ENCODE assay signal across 19 cellular contexts in the genomic region with DNA sequence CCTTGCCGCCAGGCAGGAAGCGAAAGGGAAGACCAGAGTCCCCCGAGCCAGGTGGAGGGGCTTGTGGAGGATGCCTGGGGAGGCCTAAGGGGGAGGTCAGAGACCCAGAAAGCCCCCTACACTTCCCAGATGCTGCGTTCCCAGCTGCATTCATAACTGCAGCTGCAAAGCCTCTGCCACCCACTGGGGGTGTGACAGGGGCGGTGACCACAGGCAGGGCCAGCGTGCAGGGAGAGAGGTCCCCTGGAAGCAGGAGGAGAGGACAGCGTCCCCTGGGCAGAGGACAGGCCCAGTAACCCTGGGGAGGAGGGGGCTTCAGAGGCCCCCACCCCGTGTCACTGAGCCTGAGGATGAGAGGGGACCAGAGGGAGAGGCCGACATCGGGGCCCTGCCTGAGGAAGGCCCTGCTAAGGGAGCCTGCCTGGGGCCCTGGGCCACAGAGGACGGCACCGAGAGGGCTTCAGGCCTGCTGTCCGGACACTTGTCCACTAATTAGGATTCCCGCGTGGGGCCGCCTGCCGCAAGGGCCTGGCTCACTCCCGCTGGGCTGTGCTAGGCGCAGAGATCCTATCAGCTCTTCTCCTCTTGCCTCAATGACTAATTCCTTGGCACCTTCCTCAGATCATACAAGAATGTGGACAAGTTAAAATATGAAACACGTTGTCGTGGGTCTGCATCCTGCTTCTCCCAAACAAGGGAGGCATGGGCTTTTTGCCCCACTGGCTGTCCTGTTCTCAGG. TPM values are rescaled to one million over a fixed set of nuclear protein-coding genes. Genes with fewer than 3 reads are reported as not detected.
A peak's percentile ranks its signal among the peaks of the same experiment; 100 is the strongest.
DNase-seq lines count a peak whose midpoint lies in the region; ATAC-seq and TF ChIP-seq lines count a peak whose summit lies in the region.
"Had no signal": no experiment of that assay in that cellular context is flagged by ENCODE, and none has a peak within 500 bp of the region (broad histone marks: within the 10 kb centered on the region; RNA-seq: fewer than 3 reads in every experiment).

No MANE protein-coding gene starts in this region.

- H2BK15ac ChIP-seq in neuronal stem cell (ENCODE audit: low read length): peak overlapping the region; percentile 91

- TF ChIP-seq POLR2A in GM18505 (IDR thresholded peaks at IDR 0.05; ENCODE audit: borderline replicate concordance, extremely low read depth, insufficient read depth, insufficient read length) (no peak), gastroesophageal sphincter (IDR thresholded peaks at IDR 0.05) (no peak)

- H4K20me1 ChIP-seq in BLaER1 treated with 17β-estradiol and CSF1 and Interleukin-3, amounts not matched to agents 10 nM and 100 nM: peaks cover 0 to 16% (median 0%) of the 10 kb centered on the region in 11 experiments; a peak in 5 of 22 replicates

- H2BK5ac ChIP-seq in neuronal stem cell (ENCODE audit: low read length): peak overlapping the region; percentile 75

- H3K36me3 ChIP-seq in BLaER1 treated with 17β-estradiol and CSF1 and Interleukin-3, amounts not matched to agents 10 nM and 100 nM: no peaks in the 10 kb centered on the region
- no peaks in the 10 kb centered on the region for H3K36me3 ChIP-seq in neuronal stem cell (replicated peaks in 1 of 2; ENCODE audit: control insufficient read depth in 2 of 2, insufficient read depth in 2 of 2, low read length in 2 of 2)
- no peaks in the 10 kb centered on the region for H3K36me3 ChIP-seq in gastroesophageal sphincter
- H3K36me3 ChIP-seq: cardiac muscle cell, Peyer's patch, stomach had no signal

- no peak for TF ChIP-seq EP300 in gastroesophageal sphincter (IDR thresholded peaks at IDR 0.05)

- peak overlapping the region; percentile 20 for H2AFZ ChIP-seq in neuronal stem cell (ENCODE audit: low read length)

- H3K4ac ChIP-seq in neuronal stem cell (ENCODE audit: low read length): no peak overlapping the region

- no peak for ATAC-seq in GM18505 (IDR thresholded peaks at IDR 0.05; ENCODE audit: unreplicated experiment)
- no peak for ATAC-seq in gastroesophageal sphincter

- no peak overlapping the region for H4K91ac ChIP-seq in neuronal stem cell (ENCODE audit: low read depth, low read length, poor library complexity)

- 0 out of 20 replicates have a peak overlapping the region, but pooled peaks of 1 of the 10 experiments have one; percentile 11 for H3K4me3 ChIP-seq in BLaER1 treated with 17β-estradiol and CSF1 and Interleukin-3, amounts not matched to agents 10 nM and 100 nM
- no peak overlapping the region for H3K4me3 ChIP-seq in LNCaP clone FGC (ENCODE audit: low read depth, low read length)
- no peak overlapping the region for H3K4me3 ChIP-seq in neuronal stem cell (ENCODE audit: low read length in 2 of 2)
- no peak overlapping the region for H3K4me3 ChIP-seq in gastroesophageal sphincter
- H3K4me3 ChIP-seq: cardiac muscle cell, Peyer's patch, stomach had no signal

- peak overlapping the region; percentile 85 for H3K23ac ChIP-seq in neuronal stem cell (ENCODE audit: low read depth, low read length, poor library complexity)

- H2AK5ac ChIP-seq in neuronal stem cell (ENCODE audit: low read depth, low read length): peak overlapping the region; percentile 94

- peak overlapping the region; percentile 41 for H2BK12ac ChIP-seq in neuronal stem cell (ENCODE audit: low read length)

- no peak overlapping the region for H2BK120ac ChIP-seq in neuronal stem cell (ENCODE audit: low read depth, low read length)

- peaks cover 24 to 58% (median 48%) of the 10 kb centered on the region in 10 experiments for H3K4me1 ChIP-seq in BLaER1 treated with 17β-estradiol and CSF1 and Interleukin-3, amounts not matched to agents 10 nM and 100 nM
- H3K4me1 ChIP-seq in neuronal stem cell (ENCODE audit: control insufficient read depth in 2 of 2, insufficient read depth in 1 of 2, low read depth in 1 of 2, low read length in 2 of 2): peaks cover 11 to 17% of the 10 kb centered on the region in 2 donors
- no peaks in the 10 kb centered on the region for H3K4me1 ChIP-seq in gastroesophageal sphincter
- H3K4me1 ChIP-seq: Peyer's patch, stomach had no signal

- no CpG with 5 or more reads among the region's 21 CpGs for WGBS in neuronal stem cell (ENCODE audit: extremely low coverage in 2 of 2, insufficient read length in 2 of 2, insufficient replicate concordance in 1 of 2), 2 donors
- WGBS in gastroesophageal sphincter (ENCODE audit: low coverage in 1 of 2), 2 donors: 27 to 35% methylated on average over 3 to 11 of the region's 21 CpGs

- peak; percentile 34 for DNase-seq in LNCaP clone FGC (ENCODE audit: low read depth)
- DNase-seq in cerebellum (ENCODE audit: low spot score): peak; percentile 27
- DNase-seq in neuronal stem cell (ENCODE audit: low spot score): no peak
- DNase-seq in NCI-H2171 treated with DMSO at 0.1 percent for 48 hours (lab: John Stamatoyannopoulos, UW): no peak
- no peak for DNase-seq in NCI-H2029 treated with DMSO at 0.1 percent for 48 hours (lab: John Stamatoyannopoulos, UW)
- DNase-seq: activated CD4-positive, alpha-beta memory T cell treated with anti-CD3 and anti-CD28 coated beads for 36 hours; activated effector memory CD4-positive, alpha-beta T cell treated with anti-CD3 and anti-CD28 coated beads, Interleukin-2, amount 50 U/mL, for 16 hours; NCI-H345; Peyer's patch; stomach; T-helper 2 cell had no signal

- no peak overlapping the region for H3K14ac ChIP-seq in neuronal stem cell (ENCODE audit: low read length)

- H3K27me3 ChIP-seq in BLaER1 treated with 17β-estradiol and CSF1 and Interleukin-3, amounts not matched to agents 10 nM and 100 nM: peaks cover 12 to 54% (median 26%) of the 10 kb centered on the region in 11 experiments
- H3K27me3 ChIP-seq in neuronal stem cell (ENCODE audit: control insufficient read depth in 3 of 3, insufficient read depth in 3 of 3, low read depth in 1 of 3, low read length in 3 of 3): peaks cover 0 to 84% (median 10%) of the 10 kb centered on the region in 3 experiments
- H3K27me3 ChIP-seq in gastroesophageal sphincter: peaks cover 96% of the 10 kb centered on the region
- H3K27me3 ChIP-seq: cardiac muscle cell, Peyer's patch had no signal

- H3K27ac ChIP-seq in BLaER1 treated with 17β-estradiol and CSF1 and Interleukin-3, amounts not matched to agents 10 nM and 100 nM: peak overlapping the region in 5 of 11 experiments; percentile 1 to 50 (median 26); a peak in 5 of 22 replicates
- H3K27ac ChIP-seq in neuronal stem cell (replicated peaks; ENCODE audit: low read length) (peak overlapping the region; percentile 31), gastroesophageal sphincter (no peak overlapping the region)
- H3K27ac ChIP-seq: cardiac muscle cell, Peyer's patch, stomach had no signal

- peak overlapping the region in 10 of 11 experiments; percentile 8 to 64 (median 38); a peak in 13 of 22 replicates for H3K9ac ChIP-seq in BLaER1 treated with 17β-estradiol and CSF1 and Interleukin-3, amounts not matched to agents 10 nM and 100 nM
- H3K9ac ChIP-seq in neuronal stem cell (ENCODE audit: low read depth, low read length, poor library complexity): no peak overlapping the region

- peak overlapping the region; percentile 91 for H3K18ac ChIP-seq in neuronal stem cell (ENCODE audit: low read length)

- no peak for TF ChIP-seq CTCF in LNCaP clone FGC (IDR thresholded peaks at IDR 0.05; ENCODE audit: control insufficient read depth, extremely low read depth, insufficient read depth)
- TF ChIP-seq CTCF in gastroesophageal sphincter (IDR thresholded peaks at IDR 0.05): no peak

- H3K79me1 ChIP-seq in neuronal stem cell (ENCODE audit: low read depth, low read length): no peaks in the 10 kb centered on the region

- no peak overlapping the region for H4K8ac ChIP-seq in neuronal stem cell (ENCODE audit: low read depth, low read length)

- peak overlapping the region; percentile 70 to 96 (median 81) for H3K4me2 ChIP-seq in BLaER1 treated with 17β-estradiol and CSF1 and Interleukin-3, amounts not matched to agents 10 nM and 100 nM
- peak overlapping the region; percentile 11 for H3K4me2 ChIP-seq in neuronal stem cell (ENCODE audit: insufficient read depth, low read length, poor library complexity, severe bottlenecking)

- H3K9me3 ChIP-seq in BLaER1 treated with 17β-estradiol and CSF1 and Interleukin-3, amounts not matched to agents 10 nM and 100 nM (replicated peaks in 1 of 11): no peaks in the 10 kb centered on the region
- H3K9me3 ChIP-seq in neuronal stem cell (replicated peaks in 1 of 2; ENCODE audit: control insufficient read depth in 2 of 2, insufficient read depth in 1 of 2, low read depth in 1 of 2, low read length in 2 of 2) (no peaks in the 10 kb centered on the region), gastroesophageal sphincter (no peaks in the 10 kb centered on the region)
- H3K9me3 ChIP-seq: Peyer's patch, stomach had no signal

RNA-seq across cellular contexts. Expression of a gene that starts 49.1 kb away (rescaled TPM):
- total RNA-seq in cerebellum (not detected), gastroesophageal sphincter (not detected)
- polyA plus RNA-seq in neuronal stem cell (2013, experiment 1 of 2): not detected
- polyA plus RNA-seq in neuronal stem cell (2013, experiment 2 of 2): not detected
- total RNA-seq: activated CD4-positive, alpha-beta memory T cell treated with anti-CD3 and anti-CD28 coated beads for 36 hours; fibroblast of lung; LHCN-M2; mucosa of gallbladder; Peyer's patch; stomach had no signal
- polyA plus RNA-seq: CD14-positive monocyte, fibroblast of lung, stomach had no signal

RNA-seq across cellular contexts. Expression of a gene that starts 50.8 kb away (rescaled TPM):
- total RNA-seq in cerebellum (0.36 TPM), gastroesophageal sphincter (under 1 TPM in 2 of 4 donors, not detected in 2; 0.19 to 0.22 TPM)
- 0.18 TPM for polyA plus RNA-seq in neuronal stem cell (2013, experiment 1 of 2)
- polyA plus RNA-seq in neuronal stem cell (2013, experiment 2 of 2): 0.19 TPM
- total RNA-seq: cardiac muscle cell, fibroblast of lung had no signal
- polyA plus RNA-seq: fibroblast of lung had no signal

RNA-seq across cellular contexts. Expression of a gene that starts 53.3 kb away (rescaled TPM):
- total RNA-seq in cerebellum (13.2 TPM), gastroesophageal sphincter (10 to 100 TPM; 10.3 to 21.7 (median 14.5) TPM)
- polyA plus RNA-seq in neuronal stem cell (2013, experiment 1 of 2): 24.6 TPM
- polyA plus RNA-seq in neuronal stem cell (2013, experiment 2 of 2): 25.7 TPM

Comparison
In these comparisons a context has a peak if more than half of its experiments do, and no peak if none do; other contexts are left out.
1. DNase-seq: peak in LNCaP clone FGC (single experiment) and cerebellum (single experiment); none in neuronal stem cell (single experiment), NCI-H2171 treated with DMSO at 0.1 percent for 48 hours (single experiment) and NCI-H2029 treated with DMSO at 0.1 percent for 48 hours (single experiment).